ENCODE assay signal across 1 cellular context in genomic region chr2:77778917-77779316, GRCh38.
TF ChIP-seq lines count a peak whose summit lies in the region.

No MANE protein-coding gene starts in this region.

TF ChIP-seq in GM23338, 12 proteins besides CTCF, POLR2A, EP300 and RAD21 (continued from another document):
- TF ChIP-seq ZNF462 (CRISPR knock-in tag; IDR thresholded peaks at IDR 0.05) = no peak
